1 cellular context compared by ENCODE assay signal in genomic region chr19:3094638-3095374, GRCh38.
TF ChIP-seq lines count a peak whose summit lies in the region.

No MANE protein-coding gene starts in this region.

TF ChIP-seq in GM23338, 12 proteins besides CTCF, POLR2A, EP300 and RAD21 (continued from another document):
- no peak for TF ChIP-seq REST (IDR thresholded peaks at IDR 0.05; ENCODE audit: unreplicated experiment)
